Comparison of ENCODE assay signal across 8 cellular contexts in the genomic region with DNA sequence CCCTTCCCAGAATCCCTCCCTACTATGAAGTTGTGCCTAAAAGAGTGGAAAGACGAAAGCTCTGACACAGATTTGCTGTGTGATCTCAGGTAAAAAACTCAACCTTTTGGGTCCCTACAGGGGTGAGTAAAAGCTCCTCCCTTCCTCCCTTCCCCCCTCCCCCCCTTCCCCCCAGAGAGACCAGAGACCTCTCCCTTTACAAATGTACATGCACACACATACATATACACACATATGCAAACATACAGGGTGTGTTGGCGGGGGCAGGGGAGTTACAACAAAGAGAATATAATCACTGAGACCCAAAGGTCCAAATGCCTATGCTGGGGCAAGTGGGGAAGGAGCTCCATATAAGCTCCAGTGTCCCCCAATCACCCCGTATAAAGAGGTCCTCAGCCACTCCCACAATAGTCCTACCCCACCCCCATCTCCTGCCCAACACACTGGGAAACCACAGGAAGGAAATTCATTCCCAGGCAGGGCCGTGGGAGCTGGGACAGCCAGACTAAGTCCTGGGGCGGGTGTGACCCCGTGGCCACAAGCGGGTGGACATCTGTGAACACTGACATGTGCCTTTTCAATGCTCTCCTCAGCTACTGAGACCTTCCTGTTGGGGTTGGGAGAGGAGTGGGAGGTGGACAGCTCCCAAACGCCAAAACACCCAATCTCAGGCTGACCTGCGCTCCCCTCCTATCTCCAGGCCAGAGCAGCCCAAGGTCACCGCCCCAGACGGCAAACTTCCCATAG. TPM values are rescaled to one million over a fixed set of nuclear protein-coding genes. Genes with fewer than 3 reads are reported as not detected.
DNase-seq lines count a peak whose midpoint lies in the region; ATAC-seq, FAIRE-seq and TF ChIP-seq lines count a peak whose summit lies in the region.

No MANE protein-coding gene starts in this region.

- CTCF ChIA-PET in PC-3 (lab: Charles Lee) = no interaction called here
- CTCF ChIA-PET in H1 (lab: Charles Lee; ENCODE audit: partially characterized antibody) = interaction anchor here (0.7 to 17.4 kb wide), 11 partner anchors 8 to 104 kb away, joined by 3 to 236 read pairs (median 3); no protein-coding TSS in a partner anchor

- no peak overlapping the region for H3K14ac ChIP-seq in H1 (ENCODE audit: insufficient read length)

- H3F3A ChIP-seq in PC-3 (ENCODE audit: low read length, unreplicated experiment) = no peaks in the 10 kb centered on the region

- peaks cover 68% of the 10 kb centered on the region for H3K79me2 ChIP-seq in PC-3 (ENCODE audit: low read length)
- H3K79me2 ChIP-seq in H1 (ENCODE audit: control insufficient read depth in 1 of 2, insufficient read depth in 2 of 2, low read length in 2 of 2) = peaks cover 12 to 60% of the 10 kb centered on the region in 2 experiments

- H4K91ac ChIP-seq in H1 (replicated peaks; ENCODE audit: insufficient read length, low read length) = peak overlapping the region; percentile 14

- H3K9me3 ChIP-seq in PC-3 (ENCODE audit: low read length) (no peaks in the 10 kb centered on the region), H1 (ENCODE audit: insufficient read depth in 2 of 2, low read depth in 1 of 2, low read length in 1 of 2) (no peaks in the 10 kb centered on the region), muscle layer of duodenum (ENCODE audit: control insufficient read depth in 1 of 2, low read length in 2 of 2) (no peaks in the 10 kb centered on the region)

- H3K36me3 ChIP-seq in PC-3 (ENCODE audit: low read depth, low read length) = 0 out of 2 replicates have a peak, but pooled peaks cover 8% of the 10 kb centered on the region
- no peaks in the 10 kb centered on the region for H3K36me3 ChIP-seq in H1 (ENCODE audit: control insufficient read depth in 2 of 4, insufficient read depth in 4 of 4, low read length in 3 of 4)
- peaks cover 0 to 27% of the 10 kb centered on the region in 2 donors for H3K36me3 ChIP-seq in muscle layer of duodenum (ENCODE audit: control insufficient read depth in 1 of 2, insufficient read depth in 2 of 2, low read length in 2 of 2)

- intact Hi-C loops in PC-3 (cut with micrococcal nuclease) = no loop called here

- H2BK12ac ChIP-seq in H1 (ENCODE audit: low read depth, low read length) = peak overlapping the region; percentile 96; the same call in 1 of the 2 replicates

- POLR2A ChIA-PET in PC-3 (lab: Charles Lee; ENCODE audit: unreplicated experiment) = no interaction called here
- POLR2A ChIA-PET in H1 (lab: Charles Lee; ENCODE audit: partially characterized antibody) = interaction anchor here (0.9 to 9.6 kb wide), 10 partner anchors 10 to 130 kb away, joined by 3 to 166 read pairs (median 4); partner anchors contain the start of gene NAXE

- peaks cover 39% of the 10 kb centered on the region for H3K79me1 ChIP-seq in H1 (ENCODE audit: low read depth, low read length)

- TF ChIP-seq CTCF in PC-3 (conservative IDR thresholded peaks at IDR 0.05; ENCODE audit: low read depth, low read length) (no peak), H1 (IDR thresholded peaks at IDR 0.05; ENCODE audit: control extremely low read depth in 1 of 3, insufficient read depth in 1 of 3, low read depth in 1 of 3, low read length in 3 of 3) (no peak)

- no peak overlapping the region for H2AFZ ChIP-seq in PC-3 (ENCODE audit: low read length)
- no peak overlapping the region for H2AFZ ChIP-seq in H1 (ENCODE audit: low read length)

- no TSS peak for BruUV-seq in PC-3 (replicated peaks; lab: Mats Ljungman, UMichigan)

- in situ Hi-C loops in G401 (cut with HindIII; ENCODE audit: low sequenced_read_pairs) = no loop called here

- peak overlapping the region; percentile 92 for H2BK15ac ChIP-seq in H1 (ENCODE audit: low read length)

- H3K4me2 ChIP-seq in PC-3 (ENCODE audit: low read length) (peak overlapping the region; percentile 92), H1 (ENCODE audit: insufficient read depth in 1 of 2, low read depth in 2 of 2, low read length in 2 of 2) (peak overlapping the region; percentile 90 to 98)

- H2AK5ac ChIP-seq in H1 (ENCODE audit: low read depth, low read length) = peak overlapping the region; percentile 94; the same call in 1 of the 2 replicates

- TF ChIP-seq EP300 in H1 (IDR thresholded peaks at IDR 0.05; ENCODE audit: borderline replicate concordance in 1 of 2, low read depth in 2 of 2, low read length in 2 of 2) = no peak

- H3K56ac ChIP-seq in H1 (replicated peaks; ENCODE audit: insufficient read length, low read depth, low read length) = no peak overlapping the region

- H3K4me3 ChIP-seq in PC-3 (ENCODE audit: low read length) = peak overlapping the region; percentile 95
- H3K4me3 ChIP-seq in H1 (ENCODE audit: extremely low read depth in 1 of 4, insufficient read depth in 2 of 4, low read depth in 3 of 4, low read length in 4 of 4) = peak overlapping the region; percentile 63 to 96 (median 76)
- peak overlapping the region; percentile 71 to 87 for H3K4me3 ChIP-seq in muscle layer of duodenum (ENCODE audit: low read depth in 1 of 2, low read length in 2 of 2)

- H4K5ac ChIP-seq in H1 (ENCODE audit: insufficient read length, low read depth, low read length) = peak overlapping the region; percentile 2

- H3K23me2 ChIP-seq in H1 (ENCODE audit: low read depth, low read length) = peaks cover 20% of the 10 kb centered on the region

- H2BK120ac ChIP-seq in H1 (replicated peaks; ENCODE audit: low read depth, low read length) = peak overlapping the region; percentile 7

- no peak overlapping the region for H3K23ac ChIP-seq in H1 (ENCODE audit: insufficient read length)

- H4K8ac ChIP-seq in H1 (ENCODE audit: extremely low read depth, insufficient read depth, low read length) = peak overlapping the region; percentile 28; the same call in 1 of the 2 replicates

- ATAC-seq in PC-3 = no peak
- ATAC-seq in GM19328 (IDR thresholded peaks at IDR 0.05; ENCODE audit: unreplicated experiment) = no peak
- no peak for ATAC-seq in HG03457 (IDR thresholded peaks at IDR 0.05; ENCODE audit: unreplicated experiment)
- no peak for ATAC-seq in HG03280 (IDR thresholded peaks at IDR 0.05; ENCODE audit: unreplicated experiment)

- H4K20me1 ChIP-seq in PC-3 (ENCODE audit: low read length) (peaks cover 49% of the 10 kb centered on the region), H1 (replicated peaks in 1 of 2; ENCODE audit: control insufficient read depth in 1 of 2, insufficient read depth in 2 of 2, low read length in 2 of 2) (peaks cover 2 to 5% of the 10 kb centered on the region in 2 experiments)

- DNase-seq in G401 (ENCODE audit: low spot score) = peak; percentile 32
- DNase-seq in PC-3 = peak; percentile 41
- DNase-seq in H1 (ENCODE audit: low read depth in 1 of 2, low spot score in 2 of 2) = peak in 1 of 2 experiments; percentile 64
- DNase-seq in middle frontal gyrus (ENCODE audit: extremely low spot score, low spot score) = no peak

- H3K9ac ChIP-seq in PC-3 (ENCODE audit: low read length) = peak overlapping the region; percentile 98
- H3K9ac ChIP-seq in H1 (replicated peaks in 1 of 4; ENCODE audit: extremely low read depth in 1 of 4, low read depth in 3 of 4, low read length in 3 of 4) = peak overlapping the region in 2 of 4 experiments; percentile 20 to 60; a peak in 4 of 7 replicates

- H3K27ac ChIP-seq in PC-3 (ENCODE audit: low read length) (no peak overlapping the region), H1 (ENCODE audit: low read depth, low read length) (no peak overlapping the region), muscle layer of duodenum (ENCODE audit: low read length) (peak overlapping the region; percentile 95)

- FAIRE-seq in H1 (lab: Jason Lieb, UNC) = no peak

- H3K9me2 ChIP-seq in PC-3 (replicated peaks; ENCODE audit: low read length) = no peaks in the 10 kb centered on the region

- H3K4ac ChIP-seq in H1 (replicated peaks; ENCODE audit: insufficient read length, low read depth, low read length) = no peak overlapping the region

- WGBS in H1 (ENCODE audit: extremely low coverage in 1 of 2, insufficient coverage in 1 of 2, insufficient read length in 1 of 2, insufficient replicate concordance in 2 of 2, low coverage in 1 of 2, low lambda C conversion rate in 2 of 2, missing lambda C conversion rate in 1 of 2), 2 experiments = 19% methylated on average over 11 of the region's 11 CpGs; no CpG with 5 or more reads in 1 of the 2 experiments

- no peak for TF ChIP-seq RAD21 in H1 (IDR thresholded peaks at IDR 0.05 in 1 of 2, conservative IDR thresholded peaks at IDR 0.05 in 1 of 2; ENCODE audit: low read depth in 2 of 2, low read length in 2 of 2)

- TF ChIP-seq POLR2A in H1 (IDR thresholded peaks at IDR 0.05; ENCODE audit: control extremely low read depth in 1 of 2, low read depth in 2 of 2, low read length in 2 of 2) = peak in 1 of 2 experiments; percentile 22; a peak in 1 of 3 replicates

- H3K4me1 ChIP-seq in PC-3 (ENCODE audit: insufficient read depth, low read length) (peaks cover 53% of the 10 kb centered on the region), H1 (replicated peaks in 1 of 4; ENCODE audit: control insufficient read depth in 3 of 4, insufficient read depth in 4 of 4, low read length in 3 of 4) (peaks cover 31 to 51% (median 36%) of the 10 kb centered on the region in 4 experiments), muscle layer of duodenum (ENCODE audit: control insufficient read depth in 1 of 2, insufficient read depth in 2 of 2, low read length in 2 of 2) (peaks cover 56 to 75% of the 10 kb centered on the region in 2 donors)

- peak overlapping the region; percentile 80; the same call in 1 of the 2 replicates for H2BK20ac ChIP-seq in H1 (ENCODE audit: low read length)

- H3K27me3 ChIP-seq in PC-3 (ENCODE audit: low read length) = no peaks in the 10 kb centered on the region
- no peaks in the 10 kb centered on the region; a peak in 1 of 7 replicates for H3K27me3 ChIP-seq in H1 (replicated peaks in 1 of 4; ENCODE audit: control insufficient read depth in 3 of 4, extremely low read depth in 1 of 4, insufficient read depth in 3 of 4, low read length in 3 of 4)
- no peaks in the 10 kb centered on the region for H3K27me3 ChIP-seq in muscle layer of duodenum (ENCODE audit: low read depth, low read length)

- H3K18ac ChIP-seq in H1 (ENCODE audit: extremely low read depth, low read length) = peak overlapping the region; percentile 93

- peak overlapping the region; percentile 95; the same call in 1 of the 2 replicates for H2BK5ac ChIP-seq in H1 (ENCODE audit: low read depth, low read length)

TF ChIP-seq in H1, 55 proteins besides CTCF, POLR2A, EP300 and RAD21 (continues in another document):
- TF ChIP-seq BCL11A (IDR thresholded peaks at IDR 0.05; ENCODE audit: low read depth in 2 of 2, low read length in 2 of 2) = no peak

RNA-seq across cellular contexts. Expression of gene MEF2D, which starts 2.0 kb away (rescaled TPM):
- 5.5 and 7.3 TPM in 2 replicates for total RNA-seq in G401 (2014; rRNA removed; shearing (Covaris generic))
- 17.3 and 27.4 TPM in 2 replicates for total RNA-seq in PC-3 (2014; rRNA removed)
- 17.3 and 19.5 TPM in 2 replicates for total RNA-seq in H1 (2021; fragmentation: NEBNext Ultra II Directional; extraction: Animal tissue kit (Norgen Biotek cat#: 25700))
- polyA plus RNA-seq in H1 (2011; rRNA removed) = 20.3 and 44.4 TPM in 2 replicates
- polyA plus RNA-seq in H1 (2011; cell fraction: cytosol; rRNA removed) = 12.4 TPM
- 19.5 TPM for polyA plus RNA-seq in H1 (2011; cell fraction: nucleus; rRNA removed)
- polyA plus RNA-seq in H1 (2012, experiment 1 of 2) = 10.3 to 14.6 TPM (median 12.8 TPM) in 4 replicates
- 8.1 TPM for polyA plus RNA-seq in H1 (2012, experiment 2 of 2)
- 9.1 TPM for polyA plus RNA-seq in H1 (2013, experiment 1 of 2)
- 8.8 TPM for polyA plus RNA-seq in H1 (2013, experiment 2 of 2)
- polyA minus RNA-seq in H1 (2011; rRNA and poly(A)+ RNA removed) = 6.7 and 7.7 TPM in 2 replicates
- polyA minus RNA-seq in H1 (2011; cell fraction: cytosol; rRNA and poly(A)+ RNA removed) = 14.5 TPM
- 9.3 TPM for polyA minus RNA-seq in H1 (2011; cell fraction: nucleus; rRNA and poly(A)+ RNA removed)
